Comparison of ENCODE assay signal across 17 cellular contexts in the genomic region with DNA sequence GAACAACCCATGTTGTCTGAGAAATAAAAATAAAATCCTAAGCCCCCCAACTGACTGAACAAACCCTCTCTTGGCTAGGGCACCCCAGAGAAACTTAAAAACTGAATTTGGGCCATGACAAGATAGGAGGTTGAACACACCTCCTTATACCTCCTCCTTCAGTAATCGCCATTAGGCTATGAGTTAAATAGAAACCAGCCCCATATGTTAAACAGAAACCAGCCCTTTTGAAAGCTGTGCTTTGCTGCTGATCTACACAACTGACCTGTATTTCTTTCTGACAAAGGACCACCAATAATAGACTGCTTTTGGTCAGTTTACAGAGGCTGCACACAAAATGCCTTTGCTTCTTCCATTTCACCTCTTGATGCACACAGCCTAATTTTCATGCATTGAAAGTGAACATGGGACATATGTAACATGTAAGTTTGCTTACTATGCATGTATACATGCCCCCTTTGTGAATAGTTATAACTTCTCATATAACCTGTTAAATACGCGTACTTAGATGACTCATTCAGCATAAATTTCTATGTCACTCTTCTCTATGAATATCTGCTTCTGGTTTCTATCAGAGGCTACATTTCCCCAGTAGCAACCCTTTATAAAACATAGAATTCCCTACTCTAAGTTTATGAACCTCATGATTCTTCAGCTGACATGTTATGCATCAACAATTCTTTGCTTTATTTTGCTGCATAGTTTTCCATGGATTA.
DNase-seq lines count a peak whose midpoint lies in the region; ATAC-seq and TF ChIP-seq lines count a peak whose summit lies in the region.
"Had no signal": no experiment of that assay in that cellular context is flagged by ENCODE, and none has a peak within 500 bp of the region (broad histone marks: within the 10 kb centered on the region; RNA-seq: fewer than 3 reads in every experiment).

No MANE protein-coding gene starts in this region.

- TF ChIP-seq CTCF in chondrocyte (IDR thresholded peaks at IDR 0.05): no peak

- peaks cover 3% of the 10 kb centered on the region for H3K36me3 Mint-ChIP-seq in chondrocyte (ENCODE audit: low read depth)
- H3K36me3 Mint-ChIP-seq: activated CD4-positive, alpha-beta memory T cell treated with anti-CD3 and anti-CD28 coated beads for 36 hours; activated naive CD8-positive, alpha-beta T cell treated with anti-CD3 and anti-CD28 coated beads, Interleukin-2, amount 10 ng/mL, durations not matched to agents 7 days and 5 days; naive B cell had no signal

- DNase-seq in chondrocyte (ENCODE audit: low spot score) (no peak), NCI-H1694 treated with DMSO at 0.1 percent for 48 hours (lab: John Stamatoyannopoulos, UW) (no peak), DMS79 treated with DMSO at 0.1 percent for 48 hours (lab: John Stamatoyannopoulos, UW) (no peak), NCI-H226 (no peak)
- DNase-seq: activated CD4-positive, alpha-beta memory T cell treated with anti-CD3 and anti-CD28 coated beads for 36 hours; activated naive CD8-positive, alpha-beta T cell treated with anti-CD3 and anti-CD28 coated beads, Interleukin-2, amount 10 ng/mL, durations not matched to agents 7 days and 5 days; activated T-cell treated with anti-CD3 and anti-CD28 coated beads, Interleukin-2, amount 50 U/mL, for 72 hours; heart right ventricle; mammary epithelial cell; naive B cell; NCI-H1105; RPMI8226; transverse colon had no signal

- H3K4me1 Mint-ChIP-seq in chondrocyte (ENCODE audit: low read depth): peaks cover 49% of the 10 kb centered on the region
- H3K4me1 Mint-ChIP-seq: activated naive CD8-positive, alpha-beta T cell treated with anti-CD3 and anti-CD28 coated beads, Interleukin-2, amount 10 ng/mL, durations not matched to agents 7 days and 5 days; naive B cell had no signal

- peak overlapping the region; percentile 49 for H3K27ac Mint-ChIP-seq in chondrocyte (ENCODE audit: unreplicated experiment)
- H3K27ac Mint-ChIP-seq: activated CD4-positive, alpha-beta memory T cell treated with anti-CD3 and anti-CD28 coated beads for 36 hours; activated naive CD8-positive, alpha-beta T cell treated with anti-CD3 and anti-CD28 coated beads, Interleukin-2, amount 10 ng/mL, durations not matched to agents 7 days and 5 days; activated T-cell treated with anti-CD3 and anti-CD28 coated beads, Interleukin-2, amount 50 U/mL, for 72 hours; naive B cell had no signal

- H3K4me3 Mint-ChIP-seq in chondrocyte (ENCODE audit: unreplicated experiment): no peak overlapping the region
- H3K4me3 Mint-ChIP-seq: activated CD4-positive, alpha-beta memory T cell treated with anti-CD3 and anti-CD28 coated beads for 36 hours; activated naive CD8-positive, alpha-beta T cell treated with anti-CD3 and anti-CD28 coated beads, Interleukin-2, amount 10 ng/mL, durations not matched to agents 7 days and 5 days; activated T-cell treated with anti-CD3 and anti-CD28 coated beads, Interleukin-2, amount 50 U/mL, for 72 hours; naive B cell had no signal

- peaks cover 8% of the 10 kb centered on the region for H3K9me3 Mint-ChIP-seq in chondrocyte (ENCODE audit: low read depth)
- H3K9me3 Mint-ChIP-seq: activated CD4-positive, alpha-beta memory T cell treated with anti-CD3 and anti-CD28 coated beads for 36 hours; activated naive CD8-positive, alpha-beta T cell treated with anti-CD3 and anti-CD28 coated beads, Interleukin-2, amount 10 ng/mL, durations not matched to agents 7 days and 5 days had no signal

- H3K27me3 Mint-ChIP-seq in chondrocyte (ENCODE audit: low read depth): no peaks in the 10 kb centered on the region
- H3K27me3 Mint-ChIP-seq: activated CD4-positive, alpha-beta memory T cell treated with anti-CD3 and anti-CD28 coated beads for 36 hours; activated naive CD8-positive, alpha-beta T cell treated with anti-CD3 and anti-CD28 coated beads, Interleukin-2, amount 10 ng/mL, durations not matched to agents 7 days and 5 days; naive B cell had no signal

- ATAC-seq in GM19023 (IDR thresholded peaks at IDR 0.05; ENCODE audit: unreplicated experiment) (peak; percentile 97), GM21576 (IDR thresholded peaks at IDR 0.05; ENCODE audit: unreplicated experiment) (peak; percentile 91), HG03039 (IDR thresholded peaks at IDR 0.05; ENCODE audit: unreplicated experiment) (peak; percentile 89), HG03045 (IDR thresholded peaks at IDR 0.05; ENCODE audit: unreplicated experiment) (no peak)
- ATAC-seq: activated T-cell treated with anti-CD3 and anti-CD28 coated beads, Interleukin-2, amount 50 U/mL, for 72 hours; heart right ventricle had no signal
